In the genomic region with DNA sequence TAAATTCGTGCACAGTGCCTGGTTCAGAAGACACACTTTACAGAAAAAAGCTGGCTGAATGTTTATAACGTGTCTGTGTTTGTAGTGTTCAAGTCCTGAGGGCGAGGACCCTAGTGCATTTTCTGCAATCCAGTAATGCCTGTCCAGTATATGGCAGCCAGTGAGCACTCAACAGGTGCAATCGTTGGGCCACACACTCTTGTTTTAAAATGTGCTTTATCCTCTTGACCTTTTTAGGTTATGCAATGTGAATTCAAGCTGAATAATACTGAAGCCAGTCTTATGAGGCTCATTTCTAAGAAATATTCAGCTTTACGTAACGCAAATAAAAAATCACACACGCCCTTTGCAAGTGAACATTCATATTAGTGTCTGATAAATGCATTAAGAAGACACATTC, we compare ENCODE assay signal across 8 cellular contexts. TPM values are rescaled to one million over a fixed set of nuclear protein-coding genes. Genes with fewer than 3 reads are reported as not detected.
DNase-seq lines count a peak whose midpoint lies in the region; ATAC-seq and TF ChIP-seq lines count a peak whose summit lies in the region.

No MANE protein-coding gene starts in this region.

- H3K9me3 ChIP-seq in HUES6 (ENCODE audit: control insufficient read depth, insufficient read depth, low read depth, low read length) = no peaks in the 10 kb centered on the region
- no peaks in the 10 kb centered on the region for H3K9me3 ChIP-seq in breast epithelium
- no peaks in the 10 kb centered on the region for H3K9me3 ChIP-seq in muscle layer of duodenum (ENCODE audit: control insufficient read depth in 1 of 2, low read length in 2 of 2)
- no peaks in the 10 kb centered on the region for H3K9me3 ChIP-seq in aorta (ENCODE audit: control insufficient read depth, low read length)

- ATAC-seq in aorta (ENCODE audit: low FRiP score) (no peak), HG03432 (IDR thresholded peaks at IDR 0.05; ENCODE audit: unreplicated experiment) (no peak), left colon (no peak)

- H3K79me2 ChIP-seq in ACC112 (ENCODE audit: control insufficient read depth, insufficient read depth, low read length, unreplicated experiment) = peaks cover 7% of the 10 kb centered on the region

- H3K36me3 ChIP-seq in ACC112 (ENCODE audit: insufficient read depth, low read length) (no peaks in the 10 kb centered on the region), HUES6 (ENCODE audit: control insufficient read depth, insufficient read depth, low read length) (no peaks in the 10 kb centered on the region), breast epithelium (no peaks in the 10 kb centered on the region), muscle layer of duodenum (ENCODE audit: control insufficient read depth in 1 of 2, insufficient read depth in 2 of 2, low read length in 2 of 2) (peaks cover 0 to 3% of the 10 kb centered on the region in 2 donors), aorta (ENCODE audit: control insufficient read depth in 1 of 2, insufficient read depth in 2 of 2, low read length in 1 of 2) (no peaks in the 10 kb centered on the region)

- H3K9ac ChIP-seq in HUES6 (ENCODE audit: low read length) = peak overlapping the region; percentile 14

- no peaks in the 10 kb centered on the region for H3K27me3 ChIP-seq in ACC112 (ENCODE audit: insufficient read depth, low read length)
- H3K27me3 ChIP-seq in HUES6 (ENCODE audit: control insufficient read depth, insufficient read depth, low read length) = peaks cover 32% of the 10 kb centered on the region
- no peaks in the 10 kb centered on the region for H3K27me3 ChIP-seq in breast epithelium
- no peaks in the 10 kb centered on the region for H3K27me3 ChIP-seq in muscle layer of duodenum (ENCODE audit: low read depth, low read length)
- H3K27me3 ChIP-seq in aorta (ENCODE audit: control insufficient read depth in 1 of 2, insufficient read depth in 2 of 2, low read length in 1 of 2) = no peaks in the 10 kb centered on the region

- no peak for TF ChIP-seq POLR2A in breast epithelium (IDR thresholded peaks at IDR 0.05)

- H2AFZ ChIP-seq in ACC112 (ENCODE audit: low read length, unreplicated experiment) = peak overlapping the region; percentile 70

- intact Hi-C loops in breast epithelium (cut with DNase I; ENCODE audit: low total_unique reads) = no loop called here
- intact Hi-C loops in aorta (cut with DNase I) = no loop called here
- intact Hi-C loops in left colon (cut with DNase I, micrococcal nuclease) = no loop called here

- H3K4me1 ChIP-seq in ACC112 (ENCODE audit: control insufficient read depth, insufficient read depth, low read length, unreplicated experiment) (peaks cover 3% of the 10 kb centered on the region), HUES6 (ENCODE audit: control insufficient read depth, insufficient read depth, low read length) (peaks cover 6% of the 10 kb centered on the region; the same call in 1 of the 2 replicates), breast epithelium (no peaks in the 10 kb centered on the region), muscle layer of duodenum (ENCODE audit: control insufficient read depth in 1 of 2, insufficient read depth in 2 of 2, low read length in 2 of 2) (peaks cover 0 to 4% of the 10 kb centered on the region in 2 donors), aorta (ENCODE audit: control insufficient read depth in 1 of 2, insufficient read depth in 2 of 2, low read length in 2 of 2) (peaks cover 0 to 3% of the 10 kb centered on the region in 2 donors)

- TF ChIP-seq CTCF in breast epithelium (IDR thresholded peaks at IDR 0.05) (no peak), GM20000 (IDR thresholded peaks at IDR 0.05; ENCODE audit: extremely low read depth, missing control alignments) (no peak)

- whole genome bisulfite sequencing in aorta, 2 donors = 36 to 47% methylated on average over 7 of the region's 7 CpGs

- H3K27ac ChIP-seq in ACC112 (ENCODE audit: low read depth, low read length) (no peak overlapping the region), HUES6 (ENCODE audit: low read depth, low read length) (no peak overlapping the region), breast epithelium (peak overlapping the region; percentile 92 to 94), muscle layer of duodenum (ENCODE audit: low read length) (no peak overlapping the region), aorta (ENCODE audit: low read depth in 1 of 2, low read length in 2 of 2) (no peak overlapping the region)

- H3K4me3 ChIP-seq in ACC112 (ENCODE audit: low read depth, low read length) = peak overlapping the region; percentile 80
- peak overlapping the region; percentile 98 for H3K4me3 ChIP-seq in HUES6 (ENCODE audit: low read depth, low read length)
- peak overlapping the region; percentile 85 to 99 (median 91) for H3K4me3 ChIP-seq in breast epithelium
- peak overlapping the region; percentile 67 to 70 for H3K4me3 ChIP-seq in muscle layer of duodenum (ENCODE audit: low read depth in 1 of 2, low read length in 2 of 2)
- H3K4me3 ChIP-seq in aorta (ENCODE audit: low read length in 2 of 2) = peak overlapping the region in 1 of 2 donors; percentile 97

- no peak for DNase-seq in breast epithelium (ENCODE audit: low spot score in 2 of 2)
- no peak for DNase-seq in aorta
- no peak for DNase-seq in left colon
- DNase-seq in GM20000 (ENCODE audit: low spot score) = no peak

RNA-seq across cellular contexts. Expression of a gene that starts 0.8 kb away (rescaled TPM):
- total RNA-seq in breast epithelium (100 to 1,000 TPM in 1 of 3 donors, 10 to 100 TPM in 2; 56.0 to 199 (median 62.5) TPM), aorta (10 to 100 TPM; 43.4 to 72.5 TPM), left colon (10 to 100 TPM in 1 of 2 donors, 1 to 10 TPM in 1; 8.7 to 15.2 TPM)
- 100 to 1,000 TPM in 1 of 2 donors, 10 to 100 TPM in 1; 44.5 to 110 TPM for polyA plus RNA-seq in aorta

Comparison
In these comparisons a context has a peak if more than half of its experiments do, and no peak if none do; other contexts are left out.
1. H3K27ac ChIP-seq: peak in breast epithelium (2 of 2); none in ACC112 (single experiment), HUES6 (single experiment), muscle layer of duodenum (single experiment) and aorta (0 of 2).